ENCODE assay signal across 9 cellular contexts in the genomic region with DNA sequence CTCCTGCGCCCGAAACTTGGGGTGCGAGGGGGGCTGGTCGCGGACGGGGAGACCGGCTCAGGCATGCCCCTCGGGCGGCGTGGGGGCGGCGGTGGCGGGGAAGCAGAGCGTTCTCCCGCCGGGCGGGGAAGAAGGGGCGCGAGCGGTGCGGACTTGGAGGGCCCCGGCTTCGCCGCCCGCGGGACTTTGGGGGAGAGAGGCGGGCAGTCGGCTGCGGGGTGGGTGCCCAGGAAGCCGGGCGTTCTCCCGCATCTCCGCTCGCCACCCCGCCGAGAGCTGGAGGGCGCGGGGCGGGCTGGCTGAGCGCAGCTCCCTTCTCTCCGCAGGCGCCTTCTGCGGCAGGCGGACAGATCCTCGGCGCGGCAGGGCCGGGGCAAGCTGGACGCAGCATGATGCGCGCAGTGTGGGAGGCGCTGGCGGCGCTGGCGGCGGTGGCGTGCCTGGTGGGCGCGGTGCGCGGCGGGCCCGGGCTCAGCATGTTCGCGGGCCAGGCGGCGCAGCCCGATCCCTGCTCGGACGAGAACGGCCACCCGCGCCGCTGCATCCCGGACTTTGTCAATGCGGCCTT. TPM values are rescaled to one million over a fixed set of nuclear protein-coding genes. Genes with fewer than 3 reads are reported as not detected.
DNase-seq lines count a peak whose midpoint lies in the region; ATAC-seq and FAIRE-seq lines count a peak whose summit lies in the region.
"Had no signal": no experiment of that assay in that cellular context is flagged by ENCODE, and none has a peak within 500 bp of the region (broad histone marks: within the 10 kb centered on the region; RNA-seq: fewer than 3 reads in every experiment).

No MANE protein-coding gene starts in this region.

- peak; percentile 10 for ATAC-seq in HG02763 (IDR thresholded peaks at IDR 0.05; ENCODE audit: unreplicated experiment)
- peak; percentile 6 for ATAC-seq in activated naive CD8-positive, alpha-beta T cell treated with anti-CD3 and anti-CD28 coated beads, Interleukin-2, amount 10 ng/mL, durations not matched to agents 7 days and 5 days (ENCODE audit: low read depth)

- H3K9me3 Mint-ChIP-seq in activated naive CD8-positive, alpha-beta T cell treated with anti-CD3 and anti-CD28 coated beads, Interleukin-2, amount 10 ng/mL, durations not matched to agents 7 days and 5 days = no peaks in the 10 kb centered on the region

- peak overlapping the region; percentile 34; the same call in 1 of the 2 replicates for H3K9ac ChIP-seq in BLaER1
- H3K9ac ChIP-seq in iPS-20b (ENCODE audit: low read depth, low read length) = no peak overlapping the region

- WGBS in small intestine, 3 donors = 0 to 3% (median 1%) methylated on average over 30 to 76 of the region's 76 CpGs

- peaks cover 2% of the 10 kb centered on the region for H3K36me3 Mint-ChIP-seq in activated naive CD8-positive, alpha-beta T cell treated with anti-CD3 and anti-CD28 coated beads, Interleukin-2, amount 10 ng/mL, durations not matched to agents 7 days and 5 days

- H3K4me1 Mint-ChIP-seq in activated naive CD8-positive, alpha-beta T cell treated with anti-CD3 and anti-CD28 coated beads, Interleukin-2, amount 10 ng/mL, durations not matched to agents 7 days and 5 days = peaks cover 2% of the 10 kb centered on the region

- H3K27ac Mint-ChIP-seq in activated naive CD8-positive, alpha-beta T cell treated with anti-CD3 and anti-CD28 coated beads, Interleukin-2, amount 10 ng/mL, durations not matched to agents 7 days and 5 days = no peak overlapping the region

- peak overlapping the region; percentile 99 for H3K4me2 ChIP-seq in BLaER1

- peak overlapping the region; percentile 61 for H3K4me3 Mint-ChIP-seq in activated naive CD8-positive, alpha-beta T cell treated with anti-CD3 and anti-CD28 coated beads, Interleukin-2, amount 10 ng/mL, durations not matched to agents 7 days and 5 days

- H3K36me3 ChIP-seq in BLaER1 (no peaks in the 10 kb centered on the region), iPS-20b (ENCODE audit: insufficient read depth, low read depth, low read length) (no peaks in the 10 kb centered on the region), small intestine (ENCODE audit: control insufficient read depth in 2 of 2, insufficient read depth in 2 of 2, low read length in 2 of 2) (no peaks in the 10 kb centered on the region)

- H3K9me3 ChIP-seq in BLaER1 (peaks cover 10% of the 10 kb centered on the region), iPS-20b (ENCODE audit: insufficient read depth, low read depth, low read length) (no peaks in the 10 kb centered on the region), small intestine (ENCODE audit: control insufficient read depth, low read depth) (no peaks in the 10 kb centered on the region)

- peaks cover 85% of the 10 kb centered on the region for H3K27me3 ChIP-seq in BLaER1
- H3K27me3 ChIP-seq in iPS-20b (ENCODE audit: insufficient read depth, low read length) = peaks cover 98% of the 10 kb centered on the region
- peaks cover 16% of the 10 kb centered on the region in 2 donors for H3K27me3 ChIP-seq in small intestine (ENCODE audit: control insufficient read depth in 2 of 2, insufficient read depth in 2 of 2, low read length in 2 of 2)

- no peak overlapping the region for H3K27ac ChIP-seq in BLaER1
- H3K27ac ChIP-seq in iPS-20b (ENCODE audit: low read length) = no peak overlapping the region
- H3K27ac ChIP-seq in small intestine (ENCODE audit: low read depth in 1 of 2, low read length in 1 of 2) = peak overlapping the region in 1 of 2 donors; percentile 50

- H3K4me1 ChIP-seq in BLaER1 (peaks cover 17% of the 10 kb centered on the region), iPS-20b (ENCODE audit: insufficient read depth, low read length) (peaks cover 12% of the 10 kb centered on the region; the same call in 1 of the 2 replicates), small intestine (ENCODE audit: control insufficient read depth in 2 of 2, insufficient read depth in 1 of 2, low read depth in 1 of 2, low read length in 1 of 2) (no peaks in the 10 kb centered on the region)

- H3K4me3 ChIP-seq in BLaER1 (peak overlapping the region; percentile 82), iPS-20b (ENCODE audit: low read length) (peak overlapping the region; percentile 39; the same call in 1 of the 2 replicates), small intestine (ENCODE audit: low read depth in 1 of 2, low read length in 2 of 2) (peak overlapping the region; percentile 40 to 56)

- FAIRE-seq in small intestine (lab: Jason Lieb, UNC) = no peak

- H3K27me3 Mint-ChIP-seq in activated naive CD8-positive, alpha-beta T cell treated with anti-CD3 and anti-CD28 coated beads, Interleukin-2, amount 10 ng/mL, durations not matched to agents 7 days and 5 days = peaks cover 68% of the 10 kb centered on the region

- POLR2A ChIA-PET in activated naive CD8-positive, alpha-beta T cell treated with anti-CD3 and anti-CD28 coated beads, Interleukin-2, amount 10 ng/mL, durations not matched to agents 7 days and 5 days (lab: Charles Lee) = interaction anchor here (1.4 kb wide), 1 partner anchor 19 kb away, joined by 3 read pairs; no protein-coding TSS in a partner anchor

- DNase-seq in activated naive CD8-positive, alpha-beta T cell treated with anti-CD3 and anti-CD28 coated beads, Interleukin-2, amount 10 ng/mL, durations not matched to agents 7 days and 5 days = peak; percentile 53
- DNase-seq in small intestine (no peak), DMS153 (lab: John Stamatoyannopoulos, UW) (no peak), GF-D8 (lab: John Stamatoyannopoulos, UW) (no peak), DMS79 (lab: John Stamatoyannopoulos, UW) (no peak)

- H4K20me1 ChIP-seq in BLaER1 = peaks cover 35% of the 10 kb centered on the region

RNA-seq across cellular contexts. Expression of a gene that starts 0.8 kb away (rescaled TPM):
- under 1 TPM in 1 of 2 experiments, not detected in 1; 0.09 TPM for total RNA-seq in activated naive CD8-positive, alpha-beta T cell treated with anti-CD3 and anti-CD28 coated beads, Interleukin-2, amount 10 ng/mL, durations not matched to agents 7 days and 5 days
- 10 to 100 TPM in 1 of 3 donors, 1 to 10 TPM in 1, under 1 TPM in 1; 0.22 to 13.2 (median 1.1) TPM for polyA plus RNA-seq in small intestine

RNA-seq across cellular contexts. Expression of a gene that starts 56.6 kb away (rescaled TPM):
- total RNA-seq in activated naive CD8-positive, alpha-beta T cell treated with anti-CD3 and anti-CD28 coated beads, Interleukin-2, amount 10 ng/mL, durations not matched to agents 7 days and 5 days = 10 to 100 TPM; 81.4 to 84.0 TPM
- polyA plus RNA-seq in small intestine = 1 to 10 TPM; 1.3 to 4.6 (median 3.7) TPM
- total RNA-seq: glomerular endothelial cell had no signal
